Comparison of ENCODE assay signal across 1 cellular context in genomic region chr16:18994181-18994580, GRCh38. TPM values are rescaled to one million over a fixed set of nuclear protein-coding genes. Genes with fewer than 3 reads are reported as not detected.
"Had no signal": no experiment of that assay in that cellular context is flagged by ENCODE, and none has a peak within 500 bp of the region (broad histone marks: within the 10 kb centered on the region; RNA-seq: fewer than 3 reads in every experiment).

No MANE protein-coding gene starts in this region.

RNA-seq across cellular contexts. Expression of gene TMC7, which starts 10.4 kb away (rescaled TPM):
- polyA plus RNA-seq: immature natural killer cell had no signal
